Comparison of ENCODE assay signal across 19 cellular contexts in the genomic region with DNA sequence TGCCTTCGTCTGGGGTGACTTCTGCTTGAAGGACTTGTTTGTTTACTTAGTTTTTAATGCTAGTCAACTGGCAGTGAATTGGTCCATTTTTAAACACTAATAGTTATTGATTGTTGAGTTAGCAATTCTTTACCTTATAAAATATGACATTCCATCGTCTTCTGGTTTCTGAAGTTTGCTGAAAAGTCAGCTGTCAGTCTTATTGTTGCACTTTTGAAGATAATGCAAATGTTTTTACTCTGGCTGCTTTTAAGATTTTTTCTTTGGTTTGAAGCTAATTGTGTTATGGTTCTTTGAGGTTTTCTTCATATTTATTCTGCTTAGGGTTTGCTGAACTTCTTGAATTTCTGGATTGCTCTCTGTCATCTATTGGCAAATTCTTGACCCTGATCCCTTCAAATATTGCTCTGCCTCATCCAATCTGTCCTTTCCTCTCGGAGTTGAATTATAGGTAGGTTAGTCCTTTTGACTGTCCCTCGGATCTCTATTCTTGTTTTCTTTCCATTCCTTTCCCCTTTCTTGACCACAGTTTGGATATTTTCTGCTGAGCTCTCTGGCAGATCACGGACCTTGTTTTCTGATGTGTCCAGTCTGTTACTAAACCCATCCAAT. TPM values are rescaled to one million over a fixed set of nuclear protein-coding genes. Genes with fewer than 3 reads are reported as not detected.
A peak's percentile ranks its signal among the peaks of the same experiment; 100 is the strongest.
DNase-seq lines count a peak whose midpoint lies in the region; ATAC-seq and TF ChIP-seq lines count a peak whose summit lies in the region.
"Had no signal": no experiment of that assay in that cellular context is flagged by ENCODE, and none has a peak within 500 bp of the region (broad histone marks: within the 10 kb centered on the region; RNA-seq: fewer than 3 reads in every experiment).

No MANE protein-coding gene starts in this region.

- H3K36me3 ChIP-seq in cardiac muscle cell (no peaks in the 10 kb centered on the region), heart left ventricle (no peaks in the 10 kb centered on the region), PC-3 (ENCODE audit: low read depth, low read length) (no peaks in the 10 kb centered on the region; the same call in 1 of the 2 replicates), fibroblast of lung (ENCODE audit: control insufficient read depth, insufficient read depth, low read length) (no peaks in the 10 kb centered on the region)
- H3K36me3 ChIP-seq: neutrophil, tibial artery had no signal

- ATAC-seq in heart left ventricle (no peak), PC-3 (no peak)

- H3K4me3 Mint-ChIP-seq in activated CD4-positive, alpha-beta memory T cell treated with anti-CD3 and anti-CD28 coated beads, Interleukin-2, amount 10 ng/mL, durations not matched to agents 7 days and 5 days: no peak overlapping the region

- H3K9me3 Mint-ChIP-seq in activated CD4-positive, alpha-beta memory T cell treated with anti-CD3 and anti-CD28 coated beads, Interleukin-2, amount 10 ng/mL, durations not matched to agents 7 days and 5 days: peaks cover 31% of the 10 kb centered on the region

- no peak overlapping the region for H3K27ac ChIP-seq in cardiac muscle cell
- H3K27ac ChIP-seq in heart left ventricle: no peak overlapping the region
- no peak overlapping the region for H3K27ac ChIP-seq in PC-3 (ENCODE audit: low read length)
- H3K27ac ChIP-seq in fibroblast of lung (ENCODE audit: insufficient read depth, low read length): no peak overlapping the region
- H3K27ac ChIP-seq: neutrophil, PC-9, tibial artery had no signal

- H3K79me2 ChIP-seq in PC-3 (ENCODE audit: low read length) (no peaks in the 10 kb centered on the region), fibroblast of lung (ENCODE audit: control insufficient read depth, insufficient read depth, low read length) (no peaks in the 10 kb centered on the region)

- POLR2A ChIA-PET in PC-3 (lab: Charles Lee; ENCODE audit: unreplicated experiment): no interaction called here
- POLR2A ChIA-PET in activated CD4-positive, alpha-beta memory T cell treated with anti-CD3 and anti-CD28 coated beads, Interleukin-2, amount 10 ng/mL, durations not matched to agents 7 days and 5 days (lab: Charles Lee): no interaction called here

- H3K36me3 Mint-ChIP-seq in activated CD4-positive, alpha-beta memory T cell treated with anti-CD3 and anti-CD28 coated beads, Interleukin-2, amount 10 ng/mL, durations not matched to agents 7 days and 5 days (ENCODE audit: low read depth): peaks cover 25% of the 10 kb centered on the region

- H3K27me3 ChIP-seq in cardiac muscle cell: no peaks in the 10 kb centered on the region
- H3K27me3 ChIP-seq in heart left ventricle: no peaks in the 10 kb centered on the region
- no peaks in the 10 kb centered on the region for H3K27me3 ChIP-seq in PC-3 (ENCODE audit: low read length)
- H3K27me3 ChIP-seq in fibroblast of lung (ENCODE audit: control insufficient read depth, insufficient read depth, low read length): no peaks in the 10 kb centered on the region
- H3K27me3 ChIP-seq: neutrophil, tibial artery had no signal

- no peaks in the 10 kb centered on the region for H3F3A ChIP-seq in PC-3 (ENCODE audit: low read length, unreplicated experiment)

- no peaks in the 10 kb centered on the region for H3K27me3 Mint-ChIP-seq in activated CD4-positive, alpha-beta memory T cell treated with anti-CD3 and anti-CD28 coated beads, Interleukin-2, amount 10 ng/mL, durations not matched to agents 7 days and 5 days

- H3K4me3 ChIP-seq in cardiac muscle cell: no peak overlapping the region
- no peak overlapping the region for H3K4me3 ChIP-seq in heart left ventricle
- H3K4me3 ChIP-seq in PC-3 (ENCODE audit: low read length): no peak overlapping the region
- no peak overlapping the region for H3K4me3 ChIP-seq in fibroblast of lung (replicated peaks in 1 of 4; ENCODE audit: control extremely low read depth in 1 of 4, insufficient read depth in 1 of 4, low read depth in 3 of 4, low read length in 4 of 4)
- H3K4me3 ChIP-seq: PC-9, tibial artery had no signal

- no peaks in the 10 kb centered on the region for H4K20me1 ChIP-seq in PC-3 (ENCODE audit: low read length)
- no peaks in the 10 kb centered on the region for H4K20me1 ChIP-seq in fibroblast of lung (ENCODE audit: control insufficient read depth, extremely low read depth, insufficient read depth, low read length)

- intact Hi-C loops in heart left ventricle (cut with DNase I): no loop called here
- intact Hi-C loops in PC-3 (cut with micrococcal nuclease): no loop called here

- no peak overlapping the region for H3K27ac Mint-ChIP-seq in activated CD4-positive, alpha-beta memory T cell treated with anti-CD3 and anti-CD28 coated beads, Interleukin-2, amount 10 ng/mL, durations not matched to agents 7 days and 5 days

- H3K9me2 ChIP-seq in PC-3 (replicated peaks; ENCODE audit: low read length): no peaks in the 10 kb centered on the region
- H3K9me2 ChIP-seq: SK-N-SH had no signal

- H3K4me1 Mint-ChIP-seq in activated CD4-positive, alpha-beta memory T cell treated with anti-CD3 and anti-CD28 coated beads, Interleukin-2, amount 10 ng/mL, durations not matched to agents 7 days and 5 days: no peaks in the 10 kb centered on the region

- CTCF ChIA-PET in PC-3 (lab: Charles Lee): no interaction called here
- CTCF ChIA-PET in activated CD4-positive, alpha-beta memory T cell treated with anti-CD3 and anti-CD28 coated beads, Interleukin-2, amount 10 ng/mL, durations not matched to agents 7 days and 5 days (lab: Charles Lee): no interaction called here

- no peaks in the 10 kb centered on the region for H3K9me3 ChIP-seq in cardiac muscle cell (ENCODE audit: low read depth)
- peaks cover 0 to 41% (median 22%) of the 10 kb centered on the region in 12 donors for H3K9me3 ChIP-seq in heart left ventricle
- no peaks in the 10 kb centered on the region for H3K9me3 ChIP-seq in PC-3 (ENCODE audit: low read length)
- no peaks in the 10 kb centered on the region for H3K9me3 ChIP-seq in fibroblast of lung (ENCODE audit: control insufficient read depth, insufficient read depth, low read depth, low read length)

- no peak overlapping the region for H2AFZ ChIP-seq in PC-3 (ENCODE audit: low read length)
- no peak overlapping the region for H2AFZ ChIP-seq in fibroblast of lung (ENCODE audit: low read length)
- H2AFZ ChIP-seq: PC-9 had no signal

- DNase-seq in cardiac muscle cell (ENCODE audit: low read depth in 1 of 2, low spot score in 1 of 2) (peak; percentile 9 to 15), heart left ventricle (no peak), PC-3 (peak; percentile 12), fibroblast of lung (ENCODE audit: low read depth in 2 of 2) (peak; percentile 5 to 38), NCI-H524 treated with DMSO at 0.1 percent for 48 hours (lab: John Stamatoyannopoulos, UW) (no peak), NCI-H345 (lab: John Stamatoyannopoulos, UW) (no peak), putamen (ENCODE audit: low spot score) (no peak)
- no peak for DNase-seq in activated CD4-positive, alpha-beta memory T cell treated with anti-CD3 and anti-CD28 coated beads, Interleukin-2, amount 10 ng/mL, durations not matched to agents 7 days and 5 days
- DNase-seq: activated CD8-positive, alpha-beta memory T cell treated with anti-CD3 and anti-CD28 coated beads for 24 hours; activated effector memory CD4-positive, alpha-beta T cell treated with Interleukin-2 at 50 U/mL for 16 hours; aorta; effector memory CD4-positive, alpha-beta T cell; NCI-H1048; NCI-H446; PC-9; SK-N-SH; stimulated activated CD4-positive, alpha-beta T cell treated with anti-CD3 and anti-CD28 coated beads, Interleukin-4, amount 100 ng/mL, for 1 hour; tibial artery had no signal

- 94 to 97% (median 95%) methylated on average over 5 of the region's 5 CpGs for WGBS in heart left ventricle, 4 donors

- H3K4me2 ChIP-seq in PC-3 (ENCODE audit: low read length): no peak overlapping the region
- no peak overlapping the region for H3K4me2 ChIP-seq in fibroblast of lung (ENCODE audit: extremely low read depth, insufficient read depth, low read length)
- H3K4me2 ChIP-seq: PC-9, SK-N-SH had no signal

- H3K4me1 ChIP-seq in cardiac muscle cell (ENCODE audit: low read depth) (peaks cover 14% of the 10 kb centered on the region), heart left ventricle (peaks cover 0 to 20% (median 0%) of the 10 kb centered on the region in 12 donors), PC-3 (ENCODE audit: insufficient read depth, low read length) (no peaks in the 10 kb centered on the region), fibroblast of lung (ENCODE audit: control insufficient read depth, extremely low read depth, insufficient read depth, low read length) (no peaks in the 10 kb centered on the region)
- H3K4me1 ChIP-seq: tibial artery had no signal

- TF ChIP-seq CTCF in cardiac muscle cell (IDR thresholded peaks at IDR 0.05; ENCODE audit: low read depth, low read length) (no peak), heart left ventricle (IDR thresholded peaks at IDR 0.05) (no peak), PC-3 (conservative IDR thresholded peaks at IDR 0.05; ENCODE audit: low read depth, low read length) (no peak), fibroblast of lung (conservative IDR thresholded peaks at IDR 0.05 in 1 of 2, IDR thresholded peaks at IDR 0.05 in 1 of 2; ENCODE audit: low read depth in 1 of 2, low read length in 2 of 2) (no peak)

- no TSS peak for BruUV-seq in PC-3 (replicated peaks; lab: Mats Ljungman, UMichigan)

- H3K9ac ChIP-seq in PC-3 (ENCODE audit: low read length) (no peak overlapping the region), fibroblast of lung (ENCODE audit: insufficient read depth, low read length) (no peak overlapping the region)
- H3K9ac ChIP-seq: SK-N-SH had no signal

- no peak for TF ChIP-seq POLR2A in heart left ventricle (IDR thresholded peaks at IDR 0.05)

RNA-seq across cellular contexts. Expression of a gene that starts 24.2 kb away (rescaled TPM):
- total RNA-seq in cardiac muscle cell (19.1 and 28.0 TPM in 2 replicates), heart left ventricle (10 to 100 TPM in 7 of 9 donors, 1 to 10 TPM in 2; 6.2 to 25.3 (median 14.8) TPM), PC-3 (2014; rRNA removed) (19.8 and 21.8 TPM in 2 replicates), fibroblast of lung (21.8 and 29.1 TPM in 2 replicates)
- polyA plus RNA-seq in cardiac muscle cell (21.8 and 48.8 TPM in 2 replicates), heart left ventricle (10 to 100 TPM in 1 of 2 donors, 1 to 10 TPM in 1; 8.4 to 11.0 TPM), fibroblast of lung (1.9 and 13.7 TPM in 2 replicates)
- polyA plus RNA-seq in fibroblast of lung (2012): 2.2 and 18.4 TPM in 2 replicates
- polyA minus RNA-seq in fibroblast of lung (ENCODE audit: low replicate concordance): 0.24 and 8.1 TPM in 2 replicates
- total RNA-seq in activated CD4-positive, alpha-beta memory T cell treated with anti-CD3 and anti-CD28 coated beads, Interleukin-2, amount 10 ng/mL, durations not matched to agents 7 days and 5 days: 10 to 100 TPM; 15.4 to 16.7 TPM

Comparison
In these comparisons a context has a peak if more than half of its experiments do, and no peak if none do; other contexts are left out.
1. DNase-seq: peak in cardiac muscle cell (2 of 2), PC-3 (single experiment) and fibroblast of lung (2 of 2); none in heart left ventricle (0 of 5), NCI-H524 treated with DMSO at 0.1 percent for 48 hours (single experiment), NCI-H345 (single experiment), putamen (single experiment) and activated CD4-positive, alpha-beta memory T cell treated with anti-CD3 and anti-CD28 coated beads, Interleukin-2, amount 10 ng/mL, durations not matched to agents 7 days and 5 days (single experiment).